ENCODE assay signal across 38 cellular contexts in the genomic region with DNA sequence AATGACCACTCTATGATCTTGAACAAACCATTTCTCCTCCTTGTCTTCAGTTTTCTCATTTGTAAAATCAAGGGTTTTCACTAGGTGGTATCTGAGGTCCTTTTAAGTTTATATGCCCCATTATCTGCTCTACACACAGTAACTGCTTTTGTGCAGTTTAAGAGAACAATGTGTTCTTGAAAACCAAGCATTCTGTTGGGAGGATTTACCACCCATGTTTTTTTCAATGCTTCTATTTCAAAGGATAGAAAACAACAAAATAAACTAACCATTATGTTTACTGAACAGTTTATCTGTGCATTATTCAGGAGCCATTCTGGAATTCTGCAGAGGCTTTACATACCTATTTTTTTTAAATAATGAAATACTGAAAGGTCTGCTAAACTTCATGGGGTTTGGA.
"Had no signal": no experiment of that assay in that cellular context is flagged by ENCODE, and none has a peak within 500 bp of the region (broad histone marks: within the 10 kb centered on the region; RNA-seq: fewer than 3 reads in every experiment).

No MANE protein-coding gene starts in this region.

- H3K36me3 ChIP-seq: adrenal gland, ascending aorta, brain microvascular endothelial cell, breast epithelium, cardiac muscle cell had no signal

- DNase-seq: activated effector memory CD4-positive, alpha-beta T cell treated with anti-CD3 and anti-CD28 coated beads, Interleukin-2, amount 50 U/mL, for 16 hours; activated effector memory CD4-positive, alpha-beta T cell treated with Interleukin-2 at 50 U/mL for 16 hours; activated gamma-delta T cell; activated gamma-delta T cell treated with Interleukin-2 at 50 U/mL for 16 hours; activated naive CD4-positive, alpha-beta T cell; activated naive CD4-positive, alpha-beta T cell treated with anti-CD3 and anti-CD28 coated beads for 36 hours; activated naive CD4-positive, alpha-beta T cell treated with anti-CD3 and anti-CD28 coated beads, Interleukin-2, amount 10 ng/mL, durations not matched to agents 7 days and 5 days; activated naive CD4-positive, alpha-beta T cell treated with anti-CD3 and anti-CD28 coated beads, Interleukin-2, amount 50 U/mL, for 16 hours; activated naive CD4-positive, alpha-beta T cell treated with Interleukin-2 at 50 U/mL for 16 hours; activated naive CD8-positive, alpha-beta T cell treated with anti-CD3 and anti-CD28 coated beads for 36 hours; activated naive CD8-positive, alpha-beta T cell treated with anti-CD3 and anti-CD28 coated beads, Interleukin-2, amount 10 ng/mL, durations not matched to agents 7 days and 5 days; activated naive CD8-positive, alpha-beta T cell treated with anti-CD3 and anti-CD28 coated beads, Interleukin-2, amount 50 U/mL, for 24 hours; activated T-cell treated with anti-CD3 and anti-CD28 coated beads, Interleukin-2, amount 50 U/mL, for 24 hours; activated T-cell treated with anti-CD3 and anti-CD28 coated beads, Interleukin-2, amount 50 U/mL, for 4 hours; activated T-cell treated with anti-CD3 and anti-CD28 coated beads, Interleukin-2, amount 50 U/mL, for 48 hours; activated T-cell treated with anti-CD3 and anti-CD28 coated beads, Interleukin-2, amount 50 U/mL, for 72 hours; adrenal gland; amniotic stem cell; amygdala; anterior cingulate cortex; aorta; body of pancreas; brain microvascular endothelial cell; caudate nucleus; central memory CD4-positive, alpha-beta T cell had no signal

- H3K27ac Mint-ChIP-seq: activated naive CD4-positive, alpha-beta T cell treated with anti-CD3 and anti-CD28 coated beads for 36 hours; activated naive CD4-positive, alpha-beta T cell treated with anti-CD3 and anti-CD28 coated beads, Interleukin-2, amount 10 ng/mL, durations not matched to agents 7 days and 5 days; activated naive CD4-positive, alpha-beta T cell treated with anti-CD3 and anti-CD28 coated beads, Interleukin-2, amount 50 U/mL, for 24 hours; activated naive CD4-positive, alpha-beta T cell treated with anti-CD3 and anti-CD28 coated beads, Interleukin-2, amount 50 U/mL, for 72 hours; activated naive CD8-positive, alpha-beta T cell; activated naive CD8-positive, alpha-beta T cell treated with anti-CD3 and anti-CD28 coated beads for 36 hours; activated naive CD8-positive, alpha-beta T cell treated with anti-CD3 and anti-CD28 coated beads, Interleukin-2, amount 10 ng/mL, durations not matched to agents 7 days and 5 days; activated naive CD8-positive, alpha-beta T cell treated with anti-CD3 and anti-CD28 coated beads, Interleukin-2, amount 50 U/mL, for 24 hours; activated T-cell treated with anti-CD3 and anti-CD28 coated beads, Interleukin-2, amount 50 U/mL, for 24 hours; activated T-cell treated with anti-CD3 and anti-CD28 coated beads, Interleukin-2, amount 50 U/mL, for 72 hours; activated T-helper 1 cell treated with anti-CD3 and anti-CD28 coated beads, Interleukin-12 subunit alpha, Interleukin-12 subunit beta, Interleukin-2, Interleukin-4 antibody, amounts not matched to agents 30 ng/mL and 10 ng/mL and 1 ng/mL, durations not matched to agents 14 hours and 24 hours and 36 hours; activated T-helper 17 cell treated with anti-CD3 and anti-CD28 coated beads, Interleukin-2, amount 50 U/mL, for 72 hours; activated T-helper 2 cell treated with anti-CD3 and anti-CD28 coated beads, Interferon-gamma antibody, Interleukin-2, Interleukin-4, amounts not matched to agents 10 μg/mL and 5 μg/mL and 100 μg/mL, durations not matched to agents 14 hours and 24 hours and 36 hours; brain had no signal

- H3K27me3 ChIP-seq: adrenal gland, ascending aorta, body of pancreas, brain microvascular endothelial cell, breast epithelium, cardiac muscle cell had no signal

- H3K4me1 Mint-ChIP-seq: activated naive CD4-positive, alpha-beta T cell treated with anti-CD3 and anti-CD28 coated beads, Interleukin-2, amount 10 ng/mL, durations not matched to agents 7 days and 5 days; activated naive CD4-positive, alpha-beta T cell treated with anti-CD3 and anti-CD28 coated beads, Interleukin-2, amount 50 U/mL, for 24 hours; activated naive CD8-positive, alpha-beta T cell treated with anti-CD3 and anti-CD28 coated beads for 36 hours; activated naive CD8-positive, alpha-beta T cell treated with anti-CD3 and anti-CD28 coated beads, Interleukin-2, amount 10 ng/mL, durations not matched to agents 7 days and 5 days; activated naive CD8-positive, alpha-beta T cell treated with anti-CD3 and anti-CD28 coated beads, Interleukin-2, amount 50 U/mL, for 24 hours; activated T-helper 17 cell treated with anti-CD3 and anti-CD28 coated beads, Interleukin-2, amount 50 U/mL, for 72 hours; brain; central memory CD8-positive, alpha-beta T cell had no signal

- H3K36me3 Mint-ChIP-seq: activated naive CD4-positive, alpha-beta T cell treated with anti-CD3 and anti-CD28 coated beads, Interleukin-2, amount 10 ng/mL, durations not matched to agents 7 days and 5 days; activated naive CD4-positive, alpha-beta T cell treated with anti-CD3 and anti-CD28 coated beads, Interleukin-2, amount 50 U/mL, for 72 hours; activated naive CD8-positive, alpha-beta T cell; activated naive CD8-positive, alpha-beta T cell treated with anti-CD3 and anti-CD28 coated beads for 36 hours; activated naive CD8-positive, alpha-beta T cell treated with anti-CD3 and anti-CD28 coated beads, Interleukin-2, amount 10 ng/mL, durations not matched to agents 7 days and 5 days; brain had no signal

- H3K4me3 Mint-ChIP-seq: activated naive CD4-positive, alpha-beta T cell treated with anti-CD3 and anti-CD28 coated beads for 36 hours; activated naive CD4-positive, alpha-beta T cell treated with anti-CD3 and anti-CD28 coated beads, Interleukin-2, amount 10 ng/mL, durations not matched to agents 7 days and 5 days; activated naive CD4-positive, alpha-beta T cell treated with anti-CD3 and anti-CD28 coated beads, Interleukin-2, amount 50 U/mL, for 24 hours; activated naive CD8-positive, alpha-beta T cell; activated naive CD8-positive, alpha-beta T cell treated with anti-CD3 and anti-CD28 coated beads for 36 hours; activated naive CD8-positive, alpha-beta T cell treated with anti-CD3 and anti-CD28 coated beads, Interleukin-2, amount 10 ng/mL, durations not matched to agents 7 days and 5 days; activated naive CD8-positive, alpha-beta T cell treated with anti-CD3 and anti-CD28 coated beads, Interleukin-2, amount 50 U/mL, for 24 hours; activated T-cell treated with anti-CD3 and anti-CD28 coated beads, Interleukin-2, amount 50 U/mL, for 24 hours; activated T-cell treated with anti-CD3 and anti-CD28 coated beads, Interleukin-2, amount 50 U/mL, for 4 hours; activated T-cell treated with anti-CD3 and anti-CD28 coated beads, Interleukin-2, amount 50 U/mL, for 72 hours; activated T-helper 1 cell treated with anti-CD3 and anti-CD28 coated beads, Interleukin-12 subunit alpha, Interleukin-12 subunit beta, Interleukin-2, Interleukin-4 antibody, amounts not matched to agents 30 ng/mL and 10 ng/mL and 1 ng/mL, durations not matched to agents 14 hours and 24 hours and 36 hours; activated T-helper 17 cell treated with anti-CD3 and anti-CD28 coated beads, Interleukin-2, amount 50 U/mL, for 72 hours; brain; central memory CD8-positive, alpha-beta T cell had no signal

- H3K9me3 Mint-ChIP-seq: activated naive CD4-positive, alpha-beta T cell treated with anti-CD3 and anti-CD28 coated beads, Interleukin-2, amount 10 ng/mL, durations not matched to agents 7 days and 5 days; activated naive CD8-positive, alpha-beta T cell treated with anti-CD3 and anti-CD28 coated beads, Interleukin-2, amount 10 ng/mL, durations not matched to agents 7 days and 5 days; activated T-cell treated with anti-CD3 and anti-CD28 coated beads, Interleukin-2, amount 50 U/mL, for 24 hours; activated T-helper 1 cell treated with anti-CD3 and anti-CD28 coated beads, Interleukin-12 subunit alpha, Interleukin-12 subunit beta, Interleukin-2, Interleukin-4 antibody, amounts not matched to agents 30 ng/mL and 10 ng/mL and 1 ng/mL, durations not matched to agents 14 hours and 24 hours and 36 hours; activated T-helper 2 cell treated with anti-CD3 and anti-CD28 coated beads, Interferon-gamma antibody, Interleukin-2, Interleukin-4, amounts not matched to agents 10 μg/mL and 5 μg/mL and 100 μg/mL, durations not matched to agents 14 hours and 24 hours and 36 hours had no signal

- FAIRE-seq: astrocyte, bronchial epithelial cell had no signal

- H3K4me3 ChIP-seq: adrenal gland, ascending aorta, body of pancreas, breast epithelium, cardiac muscle cell had no signal

- ATAC-seq: activated naive CD4-positive, alpha-beta T cell treated with anti-CD3 and anti-CD28 coated beads, Interleukin-2, amount 50 U/mL, for 72 hours; activated naive CD8-positive, alpha-beta T cell treated with anti-CD3 and anti-CD28 coated beads, Interleukin-2, amount 50 U/mL, for 24 hours; activated T-cell treated with anti-CD3 and anti-CD28 coated beads, Interleukin-2, amount 50 U/mL, for 4 hours; activated T-cell treated with anti-CD3 and anti-CD28 coated beads, Interleukin-2, amount 50 U/mL, for 72 hours; activated T-helper 17 cell treated with anti-CD3 and anti-CD28 coated beads, Interleukin-2, amount 50 U/mL, for 72 hours; body of pancreas had no signal

- H3K9me3 ChIP-seq: adrenal gland, ascending aorta, body of pancreas, breast epithelium had no signal

- H3K27ac ChIP-seq: adrenal gland, ascending aorta, body of pancreas, brain microvascular endothelial cell, breast epithelium, cardiac muscle cell had no signal

- H3K4me1 ChIP-seq: adrenal gland, ascending aorta, body of pancreas, breast epithelium had no signal

- H3K27me3 Mint-ChIP-seq: activated naive CD4-positive, alpha-beta T cell treated with anti-CD3 and anti-CD28 coated beads, Interleukin-2, amount 10 ng/mL, durations not matched to agents 7 days and 5 days; activated naive CD8-positive, alpha-beta T cell treated with anti-CD3 and anti-CD28 coated beads, Interleukin-2, amount 10 ng/mL, durations not matched to agents 7 days and 5 days; activated naive CD8-positive, alpha-beta T cell treated with anti-CD3 and anti-CD28 coated beads, Interleukin-2, amount 50 U/mL, for 24 hours; central memory CD8-positive, alpha-beta T cell had no signal
